2 cellular contexts compared by ENCODE assay signal in the genomic region with DNA sequence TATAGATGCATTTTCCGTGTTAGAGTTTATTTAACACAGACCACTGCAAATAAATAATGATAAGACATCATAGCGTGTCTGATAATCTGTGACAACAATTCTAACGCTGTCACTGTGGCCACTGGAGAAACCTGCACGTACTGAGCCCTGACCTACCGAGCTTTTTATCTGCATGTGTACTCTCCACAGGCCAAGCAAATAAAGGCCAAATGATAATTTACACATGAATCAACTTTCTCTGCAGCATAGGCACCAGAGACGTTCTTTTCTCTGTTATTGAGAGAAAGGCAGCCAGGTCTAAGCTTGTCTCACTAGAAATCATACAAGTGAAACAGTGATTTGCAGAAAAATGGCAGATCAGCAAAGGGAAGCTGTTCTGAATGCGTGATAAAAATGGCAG.
TF ChIP-seq lines count a peak whose summit lies in the region.

No MANE protein-coding gene starts in this region.

TF ChIP-seq in SK-N-SH, 30 proteins besides CTCF, POLR2A, EP300 and RAD21 (continued from another document):
- TF ChIP-seq, protein P1, sequence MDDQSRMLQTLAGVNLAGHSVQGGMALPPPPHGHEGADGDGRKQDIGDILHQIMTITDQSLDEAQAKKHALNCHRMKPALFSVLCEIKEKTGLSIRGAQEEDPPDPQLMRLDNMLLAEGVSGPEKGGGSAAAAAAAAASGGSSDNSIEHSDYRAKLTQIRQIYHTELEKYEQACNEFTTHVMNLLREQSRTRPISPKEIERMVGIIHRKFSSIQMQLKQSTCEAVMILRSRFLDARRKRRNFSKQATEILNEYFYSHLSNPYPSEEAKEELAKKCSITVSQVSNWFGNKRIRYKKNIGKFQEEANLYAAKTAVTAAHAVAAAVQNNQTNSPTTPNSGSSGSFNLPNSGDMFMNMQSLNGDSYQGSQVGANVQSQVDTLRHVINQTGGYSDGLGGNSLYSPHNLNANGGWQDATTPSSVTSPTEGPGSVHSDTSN (IDR thresholded peaks at IDR 0.05) = no peak
- 0 out of 2 replicates have a peak, but pooled peaks have one; percentile 41 for TF ChIP-seq MXI1 (IDR thresholded peaks at IDR 0.05; ENCODE audit: low read depth, low read length)

TF ChIP-seq in SK-N-SH treated with all-trans-retinoic acid at 6 μM for 48 hours, 23 proteins besides CTCF, POLR2A, EP300 and RAD21 (continued from another document):
- TF ChIP-seq, protein P2, sequence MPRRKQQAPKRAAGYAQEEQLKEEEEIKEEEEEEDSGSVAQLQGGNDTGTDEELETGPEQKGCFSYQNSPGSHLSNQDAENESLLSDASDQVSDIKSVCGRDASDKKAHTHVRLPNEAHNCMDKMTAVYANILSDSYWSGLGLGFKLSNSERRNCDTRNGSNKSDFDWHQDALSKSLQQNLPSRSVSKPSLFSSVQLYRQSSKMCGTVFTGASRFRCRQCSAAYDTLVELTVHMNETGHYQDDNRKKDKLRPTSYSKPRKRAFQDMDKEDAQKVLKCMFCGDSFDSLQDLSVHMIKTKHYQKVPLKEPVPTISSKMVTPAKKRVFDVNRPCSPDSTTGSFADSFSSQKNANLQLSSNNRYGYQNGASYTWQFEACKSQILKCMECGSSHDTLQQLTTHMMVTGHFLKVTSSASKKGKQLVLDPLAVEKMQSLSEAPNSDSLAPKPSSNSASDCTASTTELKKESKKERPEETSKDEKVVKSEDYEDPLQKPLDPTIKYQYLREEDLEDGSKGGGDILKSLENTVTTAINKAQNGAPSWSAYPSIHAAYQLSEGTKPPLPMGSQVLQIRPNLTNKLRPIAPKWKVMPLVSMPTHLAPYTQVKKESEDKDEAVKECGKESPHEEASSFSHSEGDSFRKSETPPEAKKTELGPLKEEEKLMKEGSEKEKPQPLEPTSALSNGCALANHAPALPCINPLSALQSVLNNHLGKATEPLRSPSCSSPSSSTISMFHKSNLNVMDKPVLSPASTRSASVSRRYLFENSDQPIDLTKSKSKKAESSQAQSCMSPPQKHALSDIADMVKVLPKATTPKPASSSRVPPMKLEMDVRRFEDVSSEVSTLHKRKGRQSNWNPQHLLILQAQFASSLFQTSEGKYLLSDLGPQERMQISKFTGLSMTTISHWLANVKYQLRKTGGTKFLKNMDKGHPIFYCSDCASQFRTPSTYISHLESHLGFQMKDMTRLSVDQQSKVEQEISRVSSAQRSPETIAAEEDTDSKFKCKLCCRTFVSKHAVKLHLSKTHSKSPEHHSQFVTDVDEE (CRISPR knock-in tag; IDR thresholded peaks at IDR 0.05) = no peak
- TF ChIP-seq ZFP30 (CRISPR knock-in tag; IDR thresholded peaks at IDR 0.05) (no peak), TCF4 (CRISPR knock-in tag; IDR thresholded peaks at IDR 0.05; ENCODE audit: borderline replicate concordance) (no peak), SNAI2 (CRISPR knock-in tag; IDR thresholded peaks at IDR 0.05) (no peak), RARB (CRISPR knock-in tag; IDR thresholded peaks at IDR 0.05) (no peak)
- TF ChIP-seq, protein P3, sequence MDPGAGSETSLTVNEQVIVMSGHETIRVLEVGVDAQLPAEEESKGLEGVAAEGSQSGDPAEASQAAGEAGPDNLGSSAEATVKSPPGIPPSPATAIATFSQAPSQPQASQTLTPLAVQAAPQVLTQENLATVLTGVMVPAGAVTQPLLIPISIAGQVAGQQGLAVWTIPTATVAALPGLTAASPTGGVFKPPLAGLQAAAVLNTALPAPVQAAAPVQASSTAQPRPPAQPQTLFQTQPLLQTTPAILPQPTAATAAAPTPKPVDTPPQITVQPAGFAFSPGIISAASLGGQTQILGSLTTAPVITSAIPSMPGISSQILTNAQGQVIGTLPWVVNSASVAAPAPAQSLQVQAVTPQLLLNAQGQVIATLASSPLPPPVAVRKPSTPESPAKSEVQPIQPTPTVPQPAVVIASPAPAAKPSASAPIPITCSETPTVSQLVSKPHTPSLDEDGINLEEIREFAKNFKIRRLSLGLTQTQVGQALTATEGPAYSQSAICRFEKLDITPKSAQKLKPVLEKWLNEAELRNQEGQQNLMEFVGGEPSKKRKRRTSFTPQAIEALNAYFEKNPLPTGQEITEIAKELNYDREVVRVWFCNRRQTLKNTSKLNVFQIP (CRISPR knock-in tag; IDR thresholded peaks at IDR 0.05; ENCODE audit: borderline replicate concordance, low read depth) = no peak
